ENCODE assay signal across 13 cellular contexts in the genomic region with DNA sequence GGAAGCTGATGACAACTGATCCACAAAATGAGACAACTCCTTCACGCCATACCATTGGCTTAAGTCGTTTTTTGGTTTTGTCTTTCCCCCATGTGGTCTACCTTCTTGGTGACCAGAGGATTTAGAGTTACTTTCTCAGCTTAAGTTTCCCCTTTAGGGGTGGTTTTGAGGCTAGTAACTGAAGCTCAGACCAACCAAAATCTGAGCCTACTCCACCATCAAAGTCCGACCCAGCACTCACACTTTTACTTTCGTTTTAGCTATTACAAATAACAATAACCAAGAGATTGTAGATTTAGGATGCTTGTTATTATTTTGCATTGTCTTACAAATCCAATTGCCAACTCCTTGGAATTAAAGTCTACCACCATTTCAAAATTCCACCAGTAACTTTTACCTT.
DNase-seq lines count a peak whose midpoint lies in the region; ATAC-seq and TF ChIP-seq lines count a peak whose summit lies in the region.
"Had no signal": no experiment of that assay in that cellular context is flagged by ENCODE, and none has a peak within 500 bp of the region (broad histone marks: within the 10 kb centered on the region; RNA-seq: fewer than 3 reads in every experiment).

No MANE protein-coding gene starts in this region.

- POLR2A ChIA-PET in activated naive CD8-positive, alpha-beta T cell treated with anti-CD3 and anti-CD28 coated beads, Interleukin-2, amount 10 ng/mL, durations not matched to agents 7 days and 5 days (lab: Charles Lee), result interaction anchor here (0.6 to 1.5 kb wide), 10 partner anchors 9 to 191 kb away, joined by 3 to 7 read pairs (median 4); no protein-coding TSS in a partner anchor

- H2AFZ ChIP-seq in MM.1S (ENCODE audit: low read length), result peak overlapping the region; percentile 62

- H3K36me3 Mint-ChIP-seq in activated T-cell treated with anti-CD3 and anti-CD28 coated beads, Interleukin-2, amount 50 U/mL, for 4 hours (ENCODE audit: insufficient read depth), result no peaks in the 10 kb centered on the region
- H3K36me3 Mint-ChIP-seq in activated naive CD8-positive, alpha-beta T cell treated with anti-CD3 and anti-CD28 coated beads, Interleukin-2, amount 10 ng/mL, durations not matched to agents 7 days and 5 days, result peaks cover 2% of the 10 kb centered on the region

- H3K4me3 Mint-ChIP-seq in activated T-cell treated with anti-CD3 and anti-CD28 coated beads, Interleukin-2, amount 50 U/mL, for 4 hours, result peak overlapping the region; percentile 77
- peak overlapping the region; percentile 76 for H3K4me3 Mint-ChIP-seq in activated naive CD8-positive, alpha-beta T cell treated with anti-CD3 and anti-CD28 coated beads, Interleukin-2, amount 10 ng/mL, durations not matched to agents 7 days and 5 days
- peak overlapping the region; percentile 68 to 79 for H3K4me3 Mint-ChIP-seq in stimulated activated naive CD8-positive, alpha-beta T cell treated with anti-CD3 and anti-CD28 coated beads, Interleukin-15, amount 100 ng/mL, for 72 hours

- no peaks in the 10 kb centered on the region for H3K9me3 Mint-ChIP-seq in activated T-cell treated with anti-CD3 and anti-CD28 coated beads, Interleukin-2, amount 50 U/mL, for 4 hours
- no peaks in the 10 kb centered on the region for H3K9me3 Mint-ChIP-seq in activated naive CD8-positive, alpha-beta T cell treated with anti-CD3 and anti-CD28 coated beads, Interleukin-2, amount 10 ng/mL, durations not matched to agents 7 days and 5 days
- H3K9me3 Mint-ChIP-seq in stimulated activated naive CD8-positive, alpha-beta T cell treated with anti-CD3 and anti-CD28 coated beads, Interleukin-15, amount 100 ng/mL, for 72 hours, result no peaks in the 10 kb centered on the region

- 87 to 88% methylated on average over 4 of the region's 4 CpGs for WGBS in gastroesophageal sphincter (ENCODE audit: low coverage in 1 of 2), 2 donors

- DNase-seq in activated T-cell treated with anti-CD3 and anti-CD28 coated beads, Interleukin-2, amount 50 U/mL, for 4 hours, result no peak
- no peak for DNase-seq in activated T-cell treated with anti-CD3 and anti-CD28 coated beads, Interleukin-2, amount 50 U/mL, for 48 hours
- DNase-seq in MM.1S (peak; percentile 69), NCI-H2171 (lab: John Stamatoyannopoulos, UW) (no peak)
- no peak for DNase-seq in activated naive CD8-positive, alpha-beta T cell treated with anti-CD3 and anti-CD28 coated beads, Interleukin-2, amount 10 ng/mL, durations not matched to agents 7 days and 5 days
- DNase-seq in stimulated activated naive CD8-positive, alpha-beta T cell treated with anti-CD3 and anti-CD28 coated beads, Interleukin-15, amount 100 ng/mL, for 72 hours, result no peak
- DNase-seq: left ventricle myocardium inferior; NCI-H2081; pancreas; RPMI8226; stimulated activated CD4-positive, alpha-beta T cell treated with anti-CD3 and anti-CD28 coated beads, Interleukin-2, amount 100 ng/mL, for 24 hours had no signal

- no peaks in the 10 kb centered on the region for H3K79me2 ChIP-seq in MM.1S (ENCODE audit: low read length)

- TF ChIP-seq CTCF in MM.1S (IDR thresholded peaks at IDR 0.05; ENCODE audit: low read length) (no peak), gastroesophageal sphincter (IDR thresholded peaks at IDR 0.05) (no peak)

- peak overlapping the region; percentile 58 for H3K4me2 ChIP-seq in MM.1S (ENCODE audit: low read depth, low read length)

- H3K27ac ChIP-seq in MM.1S (ENCODE audit: low read length), result peak overlapping the region; percentile 45; the same call in 1 of the 2 replicates
- H3K27ac ChIP-seq in gastroesophageal sphincter, result no peak overlapping the region
- H3K27ac ChIP-seq: left ventricle myocardium inferior, pancreas had no signal

- ATAC-seq in activated T-cell treated with anti-CD3 and anti-CD28 coated beads, Interleukin-2, amount 50 U/mL, for 4 hours, result peak in 1 of 2 donors; percentile 35
- ATAC-seq in activated naive CD8-positive, alpha-beta T cell treated with anti-CD3 and anti-CD28 coated beads, Interleukin-2, amount 10 ng/mL, durations not matched to agents 7 days and 5 days (ENCODE audit: low read depth), result peak; percentile 67
- peak; percentile 56 for ATAC-seq in stimulated activated naive CD8-positive, alpha-beta T cell treated with anti-CD3 and anti-CD28 coated beads, Interleukin-15, amount 100 ng/mL, for 72 hours
- ATAC-seq in GM21447 (IDR thresholded peaks at IDR 0.05; ENCODE audit: unreplicated experiment), result no peak
- no peak for ATAC-seq in gastroesophageal sphincter
- ATAC-seq: pancreas had no signal

- no peaks in the 10 kb centered on the region for H3K9me2 ChIP-seq in MM.1S (replicated peaks; ENCODE audit: insufficient read depth, low read length)

- H3K36me3 ChIP-seq in MM.1S (replicated peaks; ENCODE audit: insufficient read depth, low read length) (no peaks in the 10 kb centered on the region), gastroesophageal sphincter (no peaks in the 10 kb centered on the region)
- H3K36me3 ChIP-seq: left ventricle myocardium inferior, pancreas had no signal

- TF ChIP-seq EP300 in gastroesophageal sphincter (IDR thresholded peaks at IDR 0.05), result no peak

- H3K9ac ChIP-seq in MM.1S (ENCODE audit: low read length), result peak overlapping the region; percentile 29; the same call in 1 of the 2 replicates

- no peaks in the 10 kb centered on the region for H3K27me3 Mint-ChIP-seq in activated T-cell treated with anti-CD3 and anti-CD28 coated beads, Interleukin-2, amount 50 U/mL, for 4 hours (ENCODE audit: low read depth)
- no peaks in the 10 kb centered on the region for H3K27me3 Mint-ChIP-seq in activated naive CD8-positive, alpha-beta T cell treated with anti-CD3 and anti-CD28 coated beads, Interleukin-2, amount 10 ng/mL, durations not matched to agents 7 days and 5 days
- H3K27me3 Mint-ChIP-seq in stimulated activated naive CD8-positive, alpha-beta T cell treated with anti-CD3 and anti-CD28 coated beads, Interleukin-15, amount 100 ng/mL, for 72 hours, result no peaks in the 10 kb centered on the region

- H3K4me3 ChIP-seq in MM.1S (ENCODE audit: low read length) (peak overlapping the region; percentile 49), gastroesophageal sphincter (no peak overlapping the region)
- H3K4me3 ChIP-seq: left ventricle myocardium inferior, pancreas had no signal

- no peaks in the 10 kb centered on the region for H3F3A ChIP-seq in MM.1S (ENCODE audit: insufficient read depth, low read length)

- no peaks in the 10 kb centered on the region for H3K9me3 ChIP-seq in MM.1S (replicated peaks; ENCODE audit: insufficient read depth, low read length)
- H3K9me3 ChIP-seq in gastroesophageal sphincter, result no peaks in the 10 kb centered on the region
- H3K9me3 ChIP-seq: left ventricle myocardium inferior, pancreas had no signal

- H4K20me1 ChIP-seq in MM.1S (ENCODE audit: insufficient read depth, low read length), result no peaks in the 10 kb centered on the region

- H3K4me1 Mint-ChIP-seq in activated T-cell treated with anti-CD3 and anti-CD28 coated beads, Interleukin-2, amount 50 U/mL, for 4 hours (ENCODE audit: low read depth), result peaks cover 21% of the 10 kb centered on the region
- H3K4me1 Mint-ChIP-seq in activated naive CD8-positive, alpha-beta T cell treated with anti-CD3 and anti-CD28 coated beads, Interleukin-2, amount 10 ng/mL, durations not matched to agents 7 days and 5 days, result peaks cover 15% of the 10 kb centered on the region
- peaks cover 13% of the 10 kb centered on the region for H3K4me1 Mint-ChIP-seq in stimulated activated naive CD8-positive, alpha-beta T cell treated with anti-CD3 and anti-CD28 coated beads, Interleukin-15, amount 100 ng/mL, for 72 hours

- H3K4me1 ChIP-seq in MM.1S (ENCODE audit: low read length) (no peaks in the 10 kb centered on the region), gastroesophageal sphincter (no peaks in the 10 kb centered on the region)
- H3K4me1 ChIP-seq: left ventricle myocardium inferior, pancreas had no signal

- H3K27me3 ChIP-seq in MM.1S (replicated peaks; ENCODE audit: insufficient read depth, low read length) (no peaks in the 10 kb centered on the region), gastroesophageal sphincter (no peaks in the 10 kb centered on the region)
- H3K27me3 ChIP-seq: pancreas had no signal

- no peak for TF ChIP-seq POLR2A in gastroesophageal sphincter (IDR thresholded peaks at IDR 0.05)

- peak overlapping the region; percentile 86 for H3K27ac Mint-ChIP-seq in activated naive CD8-positive, alpha-beta T cell treated with anti-CD3 and anti-CD28 coated beads, Interleukin-2, amount 10 ng/mL, durations not matched to agents 7 days and 5 days
- H3K27ac Mint-ChIP-seq in stimulated activated naive CD8-positive, alpha-beta T cell treated with anti-CD3 and anti-CD28 coated beads, Interleukin-15, amount 100 ng/mL, for 72 hours, result peak overlapping the region; percentile 83 to 86

Comparison
In these comparisons a context has a peak if more than half of its experiments do, and no peak if none do; other contexts are left out.
1. ATAC-seq: peak in activated naive CD8-positive, alpha-beta T cell treated with anti-CD3 and anti-CD28 coated beads, Interleukin-2, amount 10 ng/mL, durations not matched to agents 7 days and 5 days (single experiment) and stimulated activated naive CD8-positive, alpha-beta T cell treated with anti-CD3 and anti-CD28 coated beads, Interleukin-15, amount 100 ng/mL, for 72 hours (single experiment); none in GM21447 (single experiment) and gastroesophageal sphincter (single experiment).
2. Peak in every context shown above with its lines, with median percentiles within 50 percentile points of each other: H3K4me3 Mint-ChIP-seq.